Comparison of ENCODE assay signal across 18 cellular contexts in genomic region chrX:14865201-14865600, GRCh38. TPM values are rescaled to one million over a fixed set of nuclear protein-coding genes. Genes with fewer than 3 reads are reported as not detected.
A peak's percentile ranks its signal among the peaks of the same experiment; 100 is the strongest.
DNase-seq lines count a peak whose midpoint lies in the region; ATAC-seq, FAIRE-seq and TF ChIP-seq lines count a peak whose summit lies in the region.
"Had no signal": no experiment of that assay in that cellular context is flagged by ENCODE, and none has a peak within 500 bp of the region (broad histone marks: within the 10 kb centered on the region; RNA-seq: fewer than 3 reads in every experiment).

No MANE protein-coding gene starts in this region.

- ATAC-seq in HepG2 (no peak), left lung (no peak), GM18505 (IDR thresholded peaks at IDR 0.05; ENCODE audit: unreplicated experiment) (no peak)
- ATAC-seq: activated T-cell treated with anti-CD3 and anti-CD28 coated beads, Interleukin-2, amount 50 U/mL, for 72 hours; esophagus mucosa; naive thymus-derived CD4-positive, alpha-beta T cell had no signal

- TF ChIP-seq RAD21 in HepG2 (CRISPR knock-in tag; IDR thresholded peaks at IDR 0.05) = no peak

- POLR2A ChIA-PET in HepG2 (lab: Yijun Ruan, JAX) = no interaction called here

- TF ChIP-seq CTCF in astrocyte (IDR thresholded peaks at IDR 0.05; ENCODE audit: insufficient read depth, low read depth, low read length) (no peak), fibroblast of villous mesenchyme (IDR thresholded peaks at IDR 0.05; ENCODE audit: insufficient read depth, low read depth, low read length) (no peak), smooth muscle cell (IDR thresholded peaks at IDR 0.05; ENCODE audit: borderline replicate concordance, insufficient read depth, poor library complexity, severe bottlenecking) (no peak), HepG2 (CRISPR knock-in tag; IDR thresholded peaks at IDR 0.05) (no peak), left lung (IDR thresholded peaks at IDR 0.05) (no peak)

- no TSS peak for BruUV-seq in HepG2 (replicated peaks; lab: Mats Ljungman, UMichigan)

- TF ChIP-seq EP300 in HepG2 (IDR thresholded peaks at IDR 0.05; ENCODE audit: low read depth in 2 of 2, low read length in 2 of 2) (no peak), HepG2 (CRISPR knock-in tag; IDR thresholded peaks at IDR 0.05; ENCODE audit: borderline replicate concordance) (no peak)

- no peaks in the 10 kb centered on the region for H3K27me3 Mint-ChIP-seq in astrocyte (ENCODE audit: low read depth, unreplicated experiment)
- H3K27me3 Mint-ChIP-seq: activated CD4-positive, alpha-beta memory T cell treated with anti-CD3 and anti-CD28 coated beads, Interleukin-2, amount 10 ng/mL, durations not matched to agents 7 days and 5 days; naive thymus-derived CD4-positive, alpha-beta T cell had no signal

- no peaks in the 10 kb centered on the region for H4K20me1 ChIP-seq in astrocyte (ENCODE audit: insufficient read depth, low read length)
- H4K20me1 ChIP-seq in smooth muscle cell (ENCODE audit: low read depth) = no peaks in the 10 kb centered on the region
- no peaks in the 10 kb centered on the region for H4K20me1 ChIP-seq in HepG2 (ENCODE audit: insufficient read depth, low read length)

- H3K4me1 ChIP-seq in astrocyte (ENCODE audit: insufficient read depth, low read length) = peaks cover 9% of the 10 kb centered on the region
- no peaks in the 10 kb centered on the region for H3K4me1 ChIP-seq in smooth muscle cell (ENCODE audit: low read depth)
- H3K4me1 ChIP-seq in HepG2 (ENCODE audit: insufficient read depth, low read length) = no peaks in the 10 kb centered on the region
- H3K4me1 ChIP-seq in left lung = no peaks in the 10 kb centered on the region
- H3K4me1 ChIP-seq: left ventricle myocardium inferior, SJCRH30 had no signal

- DNase-seq in ELR (ENCODE audit: low read depth) (peak; percentile 8), astrocyte (ENCODE audit: low read depth) (peak; percentile 51), fibroblast of villous mesenchyme (ENCODE audit: low read depth) (peak; percentile 32), smooth muscle cell (lab: John Stamatoyannopoulos, UW; ENCODE audit: unreplicated experiment) (no peak), HepG2 (ENCODE audit: low spot score) (no peak), left lung (no peak)
- DNase-seq: activated CD4-positive, alpha-beta memory T cell treated with anti-CD3 and anti-CD28 coated beads, Interleukin-2, amount 10 ng/mL, durations not matched to agents 7 days and 5 days; activated T-cell treated with anti-CD3 and anti-CD28 coated beads, Interleukin-2, amount 50 U/mL, for 72 hours; C1 segment of cervical spinal cord; H7; left ventricle myocardium inferior; MM.1S; naive thymus-derived CD4-positive, alpha-beta T cell; NCI-H187; SJCRH30 had no signal

- H3K36me3 ChIP-seq in astrocyte (ENCODE audit: insufficient read depth, low read length) (no peaks in the 10 kb centered on the region), smooth muscle cell (ENCODE audit: low read depth) (no peaks in the 10 kb centered on the region), HepG2 (replicated peaks in 1 of 2; ENCODE audit: control insufficient read depth in 1 of 2, insufficient read depth in 2 of 2, low read length in 2 of 2) (no peaks in the 10 kb centered on the region), left lung (no peaks in the 10 kb centered on the region)
- H3K36me3 ChIP-seq: left ventricle myocardium inferior had no signal

- H3K4me3 ChIP-seq in astrocyte (ENCODE audit: insufficient read depth, low read depth, low read length) = no peak overlapping the region
- H3K4me3 ChIP-seq in fibroblast of villous mesenchyme (ENCODE audit: low read depth, low read length) = no peak overlapping the region
- no peak overlapping the region for H3K4me3 ChIP-seq in smooth muscle cell
- no peak overlapping the region for H3K4me3 ChIP-seq in HepG2 (replicated peaks in 1 of 3; ENCODE audit: insufficient read depth in 1 of 3, low read depth in 2 of 3, low read length in 3 of 3)
- no peak overlapping the region for H3K4me3 ChIP-seq in left lung
- H3K4me3 ChIP-seq: coronary artery, left ventricle myocardium inferior, SJCRH30 had no signal

- no peaks in the 10 kb centered on the region for H3K9me3 Mint-ChIP-seq in astrocyte (ENCODE audit: unreplicated experiment)

- H3K79me2 ChIP-seq in astrocyte (ENCODE audit: insufficient read depth, low read length) = peaks cover 27% of the 10 kb centered on the region
- H3K79me2 ChIP-seq in smooth muscle cell (ENCODE audit: low read depth) = peaks cover 9% of the 10 kb centered on the region
- no peaks in the 10 kb centered on the region for H3K79me2 ChIP-seq in HepG2 (ENCODE audit: insufficient read depth, low read length)

- in situ Hi-C loops in HepG2 (cut with HindIII; ENCODE audit: extremely low pct_ligation_motif_present, low pct_unique_long_range_greater_than_20kb) = no loop called here

- H3K4me2 ChIP-seq in astrocyte (ENCODE audit: low read length) (peak overlapping the region; percentile 45), smooth muscle cell (peak overlapping the region; percentile 62), HepG2 (ENCODE audit: low read depth, low read length) (no peak overlapping the region)

- peak overlapping the region; percentile 67 for H3K27ac ChIP-seq in astrocyte (ENCODE audit: low read depth, low read length)
- peak overlapping the region; percentile 79 for H3K27ac ChIP-seq in smooth muscle cell (ENCODE audit: low read depth)
- no peak overlapping the region for H3K27ac ChIP-seq in HepG2 (ENCODE audit: extremely low read length, insufficient read depth, low read length)
- no peak overlapping the region for H3K27ac ChIP-seq in left lung
- H3K27ac ChIP-seq: coronary artery, left ventricle myocardium inferior, SJCRH30 had no signal

- H3F3A ChIP-seq in smooth muscle cell (ENCODE audit: low read depth) = no peaks in the 10 kb centered on the region

- H3K9me3 ChIP-seq in astrocyte (ENCODE audit: insufficient read depth, low read depth, low read length) (no peaks in the 10 kb centered on the region), smooth muscle cell (replicated peaks; ENCODE audit: low read depth) (peaks cover 9% of the 10 kb centered on the region), HepG2 (ENCODE audit: low read length) (peaks cover 12% of the 10 kb centered on the region; the same call in 1 of the 2 replicates), left lung (no peaks in the 10 kb centered on the region)

- no peak overlapping the region for H2AFZ ChIP-seq in astrocyte (ENCODE audit: low read depth, low read length)
- H2AFZ ChIP-seq in smooth muscle cell (ENCODE audit: low read depth) = no peak overlapping the region
- H2AFZ ChIP-seq in HepG2 (ENCODE audit: low read length) = no peak overlapping the region

- H3K9ac ChIP-seq in astrocyte (ENCODE audit: low read length) (no peak overlapping the region), smooth muscle cell (ENCODE audit: low read depth) (no peak overlapping the region), HepG2 (ENCODE audit: insufficient read depth, low read depth, low read length) (no peak overlapping the region)

- peaks cover 8% of the 10 kb centered on the region for H3K4me1 Mint-ChIP-seq in astrocyte (ENCODE audit: low read depth, unreplicated experiment)

- 48% methylated on average over 1 of the region's 1 CpG for WGBS in smooth muscle cell (ENCODE audit: low lambda C conversion rate)
- 100% methylated on average over 1 of the region's 1 CpG for WGBS in HepG2 (ENCODE audit: low lambda C conversion rate)

- H3K27me3 ChIP-seq in astrocyte (ENCODE audit: insufficient read depth, low read length) (no peaks in the 10 kb centered on the region), smooth muscle cell (ENCODE audit: low read depth) (no peaks in the 10 kb centered on the region), HepG2 (ENCODE audit: control insufficient read depth in 1 of 2, insufficient read depth in 2 of 2, low read length in 2 of 2) (no peaks in the 10 kb centered on the region), left lung (no peaks in the 10 kb centered on the region)
- H3K27me3 ChIP-seq: SJCRH30 had no signal

- CTCF ChIA-PET in HepG2 (lab: Yijun Ruan, JAX; ENCODE audit: low intra/inter-chr PET ratio, low total read pairs) = no interaction called here

- H3K4me3 Mint-ChIP-seq in astrocyte (ENCODE audit: unreplicated experiment) = no peak overlapping the region
- H3K4me3 Mint-ChIP-seq: activated CD4-positive, alpha-beta memory T cell treated with anti-CD3 and anti-CD28 coated beads, Interleukin-2, amount 10 ng/mL, durations not matched to agents 7 days and 5 days; activated T-cell treated with anti-CD3 and anti-CD28 coated beads, Interleukin-2, amount 50 U/mL, for 72 hours; naive thymus-derived CD4-positive, alpha-beta T cell had no signal

- FAIRE-seq in astrocyte (lab: Jason Lieb, UNC) (peak; percentile 77), HepG2 (lab: Jason Lieb, UNC) (no peak)

- no peaks in the 10 kb centered on the region for H3K36me3 Mint-ChIP-seq in astrocyte (ENCODE audit: low read depth, unreplicated experiment)

- H3K27ac Mint-ChIP-seq in astrocyte (ENCODE audit: unreplicated experiment) = peak overlapping the region; percentile 14
- H3K27ac Mint-ChIP-seq: activated CD4-positive, alpha-beta memory T cell treated with anti-CD3 and anti-CD28 coated beads, Interleukin-2, amount 10 ng/mL, durations not matched to agents 7 days and 5 days; activated T-cell treated with anti-CD3 and anti-CD28 coated beads, Interleukin-2, amount 50 U/mL, for 72 hours; naive thymus-derived CD4-positive, alpha-beta T cell had no signal

- TF ChIP-seq POLR2A in HepG2 (IDR thresholded peaks at IDR 0.05; ENCODE audit: insufficient read depth in 1 of 2, low read depth in 2 of 2, low read length in 2 of 2) (no peak), GM18505 (IDR thresholded peaks at IDR 0.05; ENCODE audit: borderline replicate concordance, extremely low read depth, insufficient read depth, insufficient read length) (no peak)

- intact Hi-C loops in HepG2 (cut with micrococcal nuclease; ENCODE audit: unreplicated experiment) (no loop called here), left lung (cut with DNase I) (no loop called here)

RNA-seq across cellular contexts. Expression of gene FANCB, which starts 7.7 kb away (rescaled TPM):
- total RNA-seq in astrocyte (1.9 and 2.8 TPM in 2 replicates), fibroblast of villous mesenchyme (8.4 and 17.3 TPM in 2 replicates), smooth muscle cell (5.1 and 7.6 TPM in 2 replicates), HepG2 (2016; rRNA removed; fragmentation: Illumina TruSeq; extraction: Trizol) (5.8 and 9.2 TPM in 2 replicates), left lung (1 to 10 TPM; 2.5 to 2.6 TPM)
- polyA plus RNA-seq in smooth muscle cell (2.0 and 3.1 TPM in 2 replicates), HepG2 (2011; rRNA removed) (0.59 and 1.0 TPM in 2 replicates)
- total RNA-seq in HepG2 (2016; cell fraction: cytosol; rRNA removed; fragmentation: Illumina TruSeq; extraction: Trizol; ENCODE audit: low read depth) = 6.6 and 8.3 TPM in 2 replicates
- total RNA-seq in HepG2 (2016; cell fraction: insoluble cytoplasmic fraction; rRNA removed; fragmentation: Illumina TruSeq; extraction: Trizol) = 5.9 and 8.8 TPM in 2 replicates
- total RNA-seq in HepG2 (2016; cell fraction: membrane; rRNA removed; fragmentation: Illumina TruSeq; extraction: Trizol) = 7.2 and 10.1 TPM in 2 replicates
- 11.0 and 12.1 TPM in 2 replicates for total RNA-seq in HepG2 (2016; cell fraction: nucleus; rRNA removed; fragmentation: Illumina TruSeq; extraction: Trizol)
- 0.18 and 0.19 TPM in 2 replicates for polyA plus RNA-seq in HepG2 (2011; cell fraction: cytosol; rRNA removed)
- polyA plus RNA-seq in HepG2 (2011; cell fraction: nucleus; rRNA removed) = 0.85 and 1.4 TPM in 2 replicates
- 0.56 and 1.2 TPM in 2 replicates for polyA plus RNA-seq in HepG2 (2012)
- polyA plus RNA-seq in HepG2 (2016; cell fraction: cytosol; fragmentation: Illumina TruSeq; extraction: Trizol; ENCODE audit: low read depth) = 0.32 and 1.1 TPM in 2 replicates
- 3.4 and 4.3 TPM in 2 replicates for polyA plus RNA-seq in HepG2 (2016; cell fraction: insoluble cytoplasmic fraction; fragmentation: Illumina TruSeq; extraction: Trizol; ENCODE audit: low read depth)
- polyA plus RNA-seq in HepG2 (2016; cell fraction: membrane; fragmentation: Illumina TruSeq; extraction: Trizol; ENCODE audit: low read depth) = 0.93 and 1.6 TPM in 2 replicates
- polyA plus RNA-seq in HepG2 (2016; cell fraction: nucleus; fragmentation: Illumina TruSeq; extraction: Trizol; ENCODE audit: insufficient read depth, low read depth) = 6.7 and 6.9 TPM in 2 replicates
- polyA minus RNA-seq in HepG2 (2011; rRNA and poly(A)+ RNA removed; ENCODE audit: low replicate concordance) = 0.86 and 10.4 TPM in 2 replicates
- polyA minus RNA-seq in HepG2 (2011; cell fraction: cytosol; rRNA and poly(A)+ RNA removed) = 1.9 and 2.5 TPM in 2 replicates
- 11.5 and 14.0 TPM in 2 replicates for polyA minus RNA-seq in HepG2 (2011; cell fraction: nucleus; rRNA and poly(A)+ RNA removed)

RNA-seq across cellular contexts. Expression of gene MOSPD2, which starts 8.0 kb away (rescaled TPM):
- 13.9 and 14.6 TPM in 2 replicates for total RNA-seq in astrocyte
- 22.9 and 61.3 TPM in 2 replicates for total RNA-seq in fibroblast of villous mesenchyme
- total RNA-seq in smooth muscle cell = 20.0 and 28.3 TPM in 2 replicates
- polyA plus RNA-seq in smooth muscle cell = 10.6 and 10.8 TPM in 2 replicates
- total RNA-seq in HepG2 (2016; rRNA removed; fragmentation: Illumina TruSeq; extraction: Trizol) = 7.0 and 11.3 TPM in 2 replicates
- total RNA-seq in HepG2 (2016; cell fraction: cytosol; rRNA removed; fragmentation: Illumina TruSeq; extraction: Trizol; ENCODE audit: low read depth) = 0.53 and 0.71 TPM in 2 replicates
- total RNA-seq in HepG2 (2016; cell fraction: insoluble cytoplasmic fraction; rRNA removed; fragmentation: Illumina TruSeq; extraction: Trizol) = 6.4 and 11.5 TPM in 2 replicates
- 2.5 and 2.7 TPM in 2 replicates for total RNA-seq in HepG2 (2016; cell fraction: membrane; rRNA removed; fragmentation: Illumina TruSeq; extraction: Trizol)
- 9.9 and 10.7 TPM in 2 replicates for total RNA-seq in HepG2 (2016; cell fraction: nucleus; rRNA removed; fragmentation: Illumina TruSeq; extraction: Trizol)
- 3.7 and 4.8 TPM in 2 replicates for polyA plus RNA-seq in HepG2 (2011; rRNA removed)
- 1.6 and 3.1 TPM in 2 replicates for polyA plus RNA-seq in HepG2 (2011; cell fraction: cytosol; rRNA removed)
- 3.7 and 4.8 TPM in 2 replicates for polyA plus RNA-seq in HepG2 (2011; cell fraction: nucleus; rRNA removed)
- 4.3 and 4.5 TPM in 2 replicates for polyA plus RNA-seq in HepG2 (2012)
- polyA plus RNA-seq in HepG2 (2016; cell fraction: cytosol; fragmentation: Illumina TruSeq; extraction: Trizol; ENCODE audit: low read depth) = 0.19 and 0.20 TPM in 2 replicates
- 7.9 and 9.7 TPM in 2 replicates for polyA plus RNA-seq in HepG2 (2016; cell fraction: insoluble cytoplasmic fraction; fragmentation: Illumina TruSeq; extraction: Trizol; ENCODE audit: low read depth)
- 1.1 and 1.4 TPM in 2 replicates for polyA plus RNA-seq in HepG2 (2016; cell fraction: membrane; fragmentation: Illumina TruSeq; extraction: Trizol; ENCODE audit: low read depth)
- 5.8 and 6.1 TPM in 2 replicates for polyA plus RNA-seq in HepG2 (2016; cell fraction: nucleus; fragmentation: Illumina TruSeq; extraction: Trizol; ENCODE audit: insufficient read depth, low read depth)
- 4.8 and 20.1 TPM in 2 replicates for polyA minus RNA-seq in HepG2 (2011; rRNA and poly(A)+ RNA removed; ENCODE audit: low replicate concordance)
- 4.7 and 8.1 TPM in 2 replicates for polyA minus RNA-seq in HepG2 (2011; cell fraction: cytosol; rRNA and poly(A)+ RNA removed)
- polyA minus RNA-seq in HepG2 (2011; cell fraction: nucleus; rRNA and poly(A)+ RNA removed) = 34.6 and 37.0 TPM in 2 replicates
- 10 to 100 TPM; 22.3 to 29.7 TPM for total RNA-seq in left lung

Comparison
In these comparisons a context has a peak if more than half of its experiments do, and no peak if none do; other contexts are left out.
1. DNase-seq: peak in ELR (single experiment), astrocyte (single experiment) and fibroblast of villous mesenchyme (single experiment); none in smooth muscle cell (single experiment), HepG2 (single experiment) and left lung (0 of 2).
2. H3K27ac ChIP-seq: peak in astrocyte (single experiment) and smooth muscle cell (single experiment); none in HepG2 (single experiment) and left lung (0 of 2).